In genomic region chr19:48673436-48674100, GRCh38 we compare ENCODE assay signal across 2 cellular contexts.
TF ChIP-seq lines count a peak whose summit lies in the region.

No MANE protein-coding gene starts in this region.

TF ChIP-seq in H1, 55 proteins besides CTCF, POLR2A, EP300 and RAD21:
- TF ChIP-seq SP2 (IDR thresholded peaks at IDR 0.05; ENCODE audit: low read length) (no peak), RXRA (IDR thresholded peaks at IDR 0.05; ENCODE audit: insufficient read depth, low read depth, low read length) (no peak), BRCA1 (IDR thresholded peaks at IDR 0.05; ENCODE audit: low read depth, low read length) (no peak), SP1 (IDR thresholded peaks at IDR 0.05; ENCODE audit: low read depth, low read length) (no peak), EGR1 (IDR thresholded peaks at IDR 0.05; ENCODE audit: borderline replicate concordance, low read depth, low read length) (no peak), TEAD4 (IDR thresholded peaks at IDR 0.05; ENCODE audit: low read depth, low read length) (no peak), FOSL1 (IDR thresholded peaks at IDR 0.05; ENCODE audit: insufficient read depth, low read depth, low read length) (no peak), SUZ12 (IDR thresholded peaks at IDR 0.05; ENCODE audit: low read length) (no peak), YY1 (IDR thresholded peaks at IDR 0.05; ENCODE audit: low read depth, low read length) (no peak), ATF2 (IDR thresholded peaks at IDR 0.05; ENCODE audit: low read length) (no peak), TBP (IDR thresholded peaks at IDR 0.05; ENCODE audit: low read depth, low read length) (no peak), TAF1 (IDR thresholded peaks at IDR 0.05; ENCODE audit: low read depth, low read length) (no peak), POU5F1 (IDR thresholded peaks at IDR 0.05; ENCODE audit: low read depth, low read length) (no peak), SAP30 (IDR thresholded peaks at IDR 0.05; ENCODE audit: insufficient read depth, insufficient replicate concordance, low read length) (no peak), JUN (IDR thresholded peaks at IDR 0.05; ENCODE audit: low read depth, low read length) (no peak), EZH2 (IDR thresholded peaks at IDR 0.05; ENCODE audit: low read depth, low read length, severe bottlenecking) (no peak), JUND (IDR thresholded peaks at IDR 0.05; ENCODE audit: low read length) (no peak)
TF ChIP-seq in H1: peak in this region for 0.

TF ChIP-seq in GM12891, 5 proteins besides CTCF, POLR2A, EP300 and RAD21:
- no peak for TF ChIP-seq POLR2AphosphoS5 (IDR thresholded peaks at IDR 0.05; ENCODE audit: low read depth, low read length)
